ENCODE assay signal across 14 cellular contexts in genomic region chr14:95545769-95546168, GRCh38. TPM values are rescaled to one million over a fixed set of nuclear protein-coding genes. Genes with fewer than 3 reads are reported as not detected.
DNase-seq lines count a peak whose midpoint lies in the region; ATAC-seq and TF ChIP-seq lines count a peak whose summit lies in the region.
"Had no signal": no experiment of that assay in that cellular context is flagged by ENCODE, and none has a peak within 500 bp of the region (broad histone marks: within the 10 kb centered on the region; RNA-seq: fewer than 3 reads in every experiment).

No MANE protein-coding gene starts in this region.

- POLR2A ChIA-PET in PC-9 (lab: Charles Lee; ENCODE audit: unreplicated experiment), result no interaction called here

- peak; percentile 55 for ATAC-seq in sciatic nerve
- ATAC-seq: GM12878; natural killer cell treated with Interleukin-12 subunit alpha and Interleukin-12 subunit beta and Interleukin-15 and Interleukin-18, amount 100 ng/mL, for 72 hours had no signal

- H3K4me1 ChIP-seq in PC-9 (replicated peaks; ENCODE audit: insufficient read depth) (peaks cover 32% of the 10 kb centered on the region), MM.1S (ENCODE audit: low read length) (no peaks in the 10 kb centered on the region)

- H3K9me3 ChIP-seq in PC-9 (ENCODE audit: insufficient read depth, low read depth), result no peaks in the 10 kb centered on the region
- H3K9me3 ChIP-seq in MM.1S (replicated peaks; ENCODE audit: insufficient read depth, low read length), result no peaks in the 10 kb centered on the region
- H3K9me3 ChIP-seq: ascending aorta had no signal

- H3K27ac ChIP-seq in PC-9 (peak overlapping the region; percentile 72), epithelial cell of prostate (no peak overlapping the region), MM.1S (ENCODE audit: low read length) (no peak overlapping the region)
- H3K27ac ChIP-seq: ascending aorta had no signal

- no peak overlapping the region for H3K9ac ChIP-seq in MM.1S (ENCODE audit: low read length)

- H3K9me2 ChIP-seq in PC-9 (ENCODE audit: insufficient read depth) (no peaks in the 10 kb centered on the region), MM.1S (replicated peaks; ENCODE audit: insufficient read depth, low read length) (no peaks in the 10 kb centered on the region)

- H3F3A ChIP-seq in PC-9 (ENCODE audit: insufficient read depth, low read depth) (peaks cover 20% of the 10 kb centered on the region), MM.1S (ENCODE audit: insufficient read depth, low read length) (no peaks in the 10 kb centered on the region)

- H4K20me1 ChIP-seq in PC-9 (ENCODE audit: insufficient read depth) (no peaks in the 10 kb centered on the region), MM.1S (ENCODE audit: insufficient read depth, low read length) (no peaks in the 10 kb centered on the region)

- no peak for TF ChIP-seq CTCF in PC-9 (conservative IDR thresholded peaks at IDR 0.05)
- no peak for TF ChIP-seq CTCF in MM.1S (IDR thresholded peaks at IDR 0.05; ENCODE audit: low read length)

- H2AFZ ChIP-seq in PC-9, result no peak overlapping the region
- H2AFZ ChIP-seq in MM.1S (ENCODE audit: low read length), result no peak overlapping the region

- CTCF ChIA-PET in PC-9 (lab: Charles Lee), result no interaction called here

- H3K79me2 ChIP-seq in PC-9 (ENCODE audit: low read depth) (peaks cover 27% of the 10 kb centered on the region), MM.1S (ENCODE audit: low read length) (peaks cover 23% of the 10 kb centered on the region)

- intact Hi-C loops in PC-9 (cut with micrococcal nuclease; ENCODE audit: unreplicated experiment), result loop anchor here (5.0 kb wide), 1 partner anchor 78 kb away; no protein-coding TSS in a partner anchor
- intact Hi-C loops in sciatic nerve (cut with DNase I), result no loop called here

- no TSS peak for BruUV-seq in PC-9 (replicated peaks; lab: Mats Ljungman, UMichigan)

- H3K4me2 ChIP-seq in PC-9 (peak overlapping the region; percentile 57), MM.1S (ENCODE audit: low read depth, low read length) (no peak overlapping the region)

- H3K36me3 ChIP-seq in PC-9 (ENCODE audit: low read depth) (no peaks in the 10 kb centered on the region), MM.1S (replicated peaks; ENCODE audit: insufficient read depth, low read length) (no peaks in the 10 kb centered on the region)

- H3K4me3 ChIP-seq in PC-9 (no peak overlapping the region), MM.1S (ENCODE audit: low read length) (no peak overlapping the region)
- H3K4me3 ChIP-seq: ascending aorta, GM12878 had no signal

- H3K27me3 ChIP-seq in PC-9 (ENCODE audit: insufficient read depth, low read depth), result no peaks in the 10 kb centered on the region
- H3K27me3 ChIP-seq in MM.1S (replicated peaks; ENCODE audit: insufficient read depth, low read length), result no peaks in the 10 kb centered on the region
- H3K27me3 ChIP-seq: ascending aorta had no signal

- DNase-seq in DMS53 (lab: John Stamatoyannopoulos, UW) (peak; percentile 24), DMS53 treated with DMSO at 0.1 percent for 48 hours (lab: John Stamatoyannopoulos, UW; ENCODE audit: unreplicated experiment) (no peak), PC-9 (peak in 1 of 2 experiments; percentile 81), epithelial cell of prostate (ENCODE audit: low read depth, low spot score) (peak; percentile 53), sciatic nerve (ENCODE audit: low spot score) (no peak), MM.1S (no peak), MV-4-11 (lab: John Stamatoyannopoulos, UW) (no peak), mucosa of gallbladder (ENCODE audit: low spot score) (no peak)
- DNase-seq: activated CD4-positive, alpha-beta T cell treated with anti-CD3 and anti-CD28 coated beads for 1 hour; hippocampal formation; NCI-H1105 had no signal

RNA-seq across cellular contexts. Expression of gene GLRX5, which starts 10.9 kb away (rescaled TPM):
- total RNA-seq in PC-9 (2021) (19.6 and 23.2 TPM in 2 replicates), sciatic nerve (25.8 TPM), mucosa of gallbladder (38.6 TPM)

RNA-seq across cellular contexts. Expression of gene SYNE3, which starts 29.3 kb away (rescaled TPM):
- total RNA-seq in PC-9 (2021), result 1.5 and 1.9 TPM in 2 replicates
- total RNA-seq in sciatic nerve, result 75.3 TPM
- 9.5 TPM for total RNA-seq in mucosa of gallbladder

Comparison
In these comparisons a context has a peak if more than half of its experiments do, and no peak if none do; other contexts are left out.
1. DNase-seq: peak in DMS53 (single experiment) and epithelial cell of prostate (single experiment); none in DMS53 treated with DMSO at 0.1 percent for 48 hours (single experiment), sciatic nerve (single experiment), MM.1S (single experiment), MV-4-11 (single experiment) and mucosa of gallbladder (single experiment).